Comparison of ENCODE assay signal across 19 cellular contexts in the genomic region with DNA sequence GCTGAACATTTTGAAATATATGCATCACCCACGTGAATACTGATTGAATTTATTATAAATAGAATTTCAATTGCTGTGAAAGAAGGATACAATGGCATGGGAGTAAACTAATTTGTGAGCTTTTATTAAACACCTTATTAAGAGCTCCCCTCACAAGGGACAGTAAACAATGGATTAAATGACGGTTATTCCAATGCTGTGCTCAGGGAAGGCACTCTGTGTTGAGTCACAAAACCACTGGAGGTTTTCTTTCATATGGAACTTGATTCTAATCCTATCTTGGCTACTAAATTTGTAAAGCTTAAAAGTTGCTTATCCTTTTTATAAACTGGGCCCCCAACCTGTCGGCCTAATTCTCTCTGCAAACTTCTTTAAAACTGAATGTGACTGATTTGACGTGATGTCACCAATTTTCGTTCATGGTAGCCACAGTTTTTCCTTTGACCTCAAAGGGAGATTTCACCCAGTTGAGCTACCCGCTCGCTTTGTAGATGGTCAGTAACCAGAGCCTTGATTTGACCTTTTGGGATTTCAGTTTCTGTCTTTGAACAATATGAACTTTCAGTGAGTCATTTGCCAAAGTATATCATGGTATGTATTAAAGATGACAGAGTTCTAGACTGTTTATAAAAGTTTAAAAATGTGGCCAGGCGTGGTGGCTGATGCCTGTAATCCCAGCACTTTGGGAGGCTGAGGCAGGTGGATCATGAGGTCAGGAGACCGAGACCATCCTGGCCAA.
A peak's percentile ranks its signal among the peaks of the same experiment; 100 is the strongest.
DNase-seq lines count a peak whose midpoint lies in the region; ATAC-seq, FAIRE-seq and TF ChIP-seq lines count a peak whose summit lies in the region.
"Had no signal": no experiment of that assay in that cellular context is flagged by ENCODE, and none has a peak within 500 bp of the region (broad histone marks: within the 10 kb centered on the region; RNA-seq: fewer than 3 reads in every experiment).

No MANE protein-coding gene starts in this region.

- H3K4me3 ChIP-seq in HAP-1 = no peak overlapping the region
- H3K4me3 ChIP-seq: GM23338 had no signal

- in situ Hi-C loops in HAP-1 (cut with MboI; ENCODE audit: low sequenced_read_pairs) = no loop called here

- DNase-seq in HAP-1 (ENCODE audit: low spot score in 2 of 2) (peak; percentile 9 to 67), myocyte (ENCODE audit: low read depth) (peak; percentile 10), H54 (ENCODE audit: insufficient read length, low spot score) (no peak), progenitor cell of endocrine pancreas (ENCODE audit: low spot score, unreplicated experiment) (no peak)
- DNase-seq in stimulated activated naive CD4-positive, alpha-beta T cell (lab: John Stamatoyannopoulos, UW) = no peak
- DNase-seq: ACHN; BE2C; C1 segment of cervical spinal cord; Caco-2; CD4-positive, alpha-beta T cell; H7; KBM-7 had no signal

- H3K36me3 Mint-ChIP-seq in progenitor cell of endocrine pancreas (ENCODE audit: insufficient read depth) = no peaks in the 10 kb centered on the region
- H3K36me3 Mint-ChIP-seq: IgD-negative memory B cell had no signal

- no peak for TF ChIP-seq CTCF in progenitor cell of endocrine pancreas (IDR thresholded peaks at IDR 0.05; ENCODE audit: unreplicated experiment)

- no peaks in the 10 kb centered on the region for H3K27me3 Mint-ChIP-seq in progenitor cell of endocrine pancreas
- H3K27me3 Mint-ChIP-seq: CD4-positive, alpha-beta T cell; IgD-negative memory B cell had no signal

- ATAC-seq in GM19025 (IDR thresholded peaks at IDR 0.05; ENCODE audit: low read depth, unreplicated experiment) = peak; percentile 50
- ATAC-seq: GM23338, HepG2 had no signal

- H3K36me3 ChIP-seq in HAP-1 (replicated peaks) = no peaks in the 10 kb centered on the region
- H3K36me3 ChIP-seq: BE2C had no signal

- no peak overlapping the region for H3K4me3 Mint-ChIP-seq in progenitor cell of endocrine pancreas (ENCODE audit: low read depth)
- H3K4me3 Mint-ChIP-seq: CD4-positive, alpha-beta T cell; GM23338; IgD-negative memory B cell had no signal

- no peaks in the 10 kb centered on the region for H3K9me3 ChIP-seq in HAP-1
- H3K9me3 ChIP-seq: BE2C, Caco-2 had no signal

- H3K4me1 ChIP-seq in HAP-1 = peaks cover 10% of the 10 kb centered on the region
- H3K4me1 ChIP-seq: BE2C, Caco-2 had no signal

- H3K4me1 Mint-ChIP-seq in progenitor cell of endocrine pancreas (ENCODE audit: low read depth) = no peaks in the 10 kb centered on the region

- no peak overlapping the region for H3K27ac Mint-ChIP-seq in progenitor cell of endocrine pancreas
- H3K27ac Mint-ChIP-seq: CD4-positive, alpha-beta T cell; GM23338 had no signal

- H3K9me3 Mint-ChIP-seq in progenitor cell of endocrine pancreas (ENCODE audit: low read depth) = no peaks in the 10 kb centered on the region
- H3K9me3 Mint-ChIP-seq: CD4-positive, alpha-beta T cell; GM23338 had no signal

- TF ChIP-seq POLR2A in H54 (IDR thresholded peaks at IDR 0.05; ENCODE audit: low read depth, low read length) = no peak

- no peak for FAIRE-seq in H54 (lab: Jason Lieb, UNC)
- FAIRE-seq: A204.1, D721Med, G401.6, HepG2 had no signal

- H3K27me3 ChIP-seq in HAP-1 (ENCODE audit: low read depth) = no peaks in the 10 kb centered on the region
- H3K27me3 ChIP-seq: BE2C had no signal

Comparison
In these comparisons a context has a peak if more than half of its experiments do, and no peak if none do; other contexts are left out.
1. DNase-seq: peak in HAP-1 (2 of 2) and myocyte (single experiment); none in stimulated activated naive CD4-positive, alpha-beta T cell (0 of 6), H54 (single experiment) and progenitor cell of endocrine pancreas (single experiment).